Comparison of ENCODE assay signal across 20 cellular contexts in genomic region chr4:768076-768475, GRCh38. TPM values are rescaled to one million over a fixed set of nuclear protein-coding genes. Genes with fewer than 3 reads are reported as not detected.
DNase-seq lines count a peak whose midpoint lies in the region; ATAC-seq and TF ChIP-seq lines count a peak whose summit lies in the region.
"Had no signal": no experiment of that assay in that cellular context is flagged by ENCODE, and none has a peak within 500 bp of the region (broad histone marks: within the 10 kb centered on the region; RNA-seq: fewer than 3 reads in every experiment).

No MANE protein-coding gene starts in this region.

- H3K27me3 Mint-ChIP-seq in glutamatergic neuron (ENCODE audit: unreplicated experiment), result peaks cover 27% of the 10 kb centered on the region
- no peaks in the 10 kb centered on the region for H3K27me3 Mint-ChIP-seq in activated T-cell treated with anti-CD3 and anti-CD28 coated beads, Interleukin-2, amount 50 U/mL, for 72 hours (ENCODE audit: low read depth)
- H3K27me3 Mint-ChIP-seq: CD4-positive, CD25-positive, alpha-beta regulatory T cell had no signal

- no peaks in the 10 kb centered on the region for H3K9me3 ChIP-seq in cardiac muscle cell (ENCODE audit: low read depth)
- no peaks in the 10 kb centered on the region for H3K9me3 ChIP-seq in right atrium auricular region
- no peaks in the 10 kb centered on the region for H3K9me3 ChIP-seq in SK-N-MC (ENCODE audit: low read depth, low read length)
- peaks cover 8% of the 10 kb centered on the region for H3K9me3 ChIP-seq in WERI-Rb-1 (ENCODE audit: severe bottlenecking)

- DNase-seq in cardiac muscle cell (ENCODE audit: low read depth in 1 of 2, low spot score in 1 of 2) (no peak), right atrium auricular region (ENCODE audit: low spot score) (no peak), SK-N-MC (ENCODE audit: low read depth, low spot score) (no peak), glutamatergic neuron (no peak), WERI-Rb-1 (no peak), activated gamma-delta T cell (lab: John Stamatoyannopoulos, UW) (no peak), dorsolateral prefrontal cortex (no peak)
- DNase-seq in activated T-cell treated with anti-CD3 and anti-CD28 coated beads, Interleukin-2, amount 50 U/mL, for 72 hours, result no peak
- DNase-seq: BE2C; CD4-positive, CD25-positive, alpha-beta regulatory T cell; COR-L47; GDM1; GOT3; Karpas-422; NCI-H1417 treated with DMSO at 0.1 percent for 48 hours; NCI-H187 treated with DMSO at 0.1 percent for 48 hours; NCI-H226; NCI-H524 treated with DMSO at 0.1 percent for 48 hours; PC-9 had no signal

- peaks cover 24% of the 10 kb centered on the region for H3K4me1 Mint-ChIP-seq in glutamatergic neuron (ENCODE audit: low read depth, unreplicated experiment)
- peaks cover 7% of the 10 kb centered on the region for H3K4me1 Mint-ChIP-seq in activated T-cell treated with anti-CD3 and anti-CD28 coated beads, Interleukin-2, amount 50 U/mL, for 72 hours (ENCODE audit: low read depth)

- peaks cover 30% of the 10 kb centered on the region for H3K36me3 Mint-ChIP-seq in glutamatergic neuron (ENCODE audit: unreplicated experiment)
- H3K36me3 Mint-ChIP-seq in activated T-cell treated with anti-CD3 and anti-CD28 coated beads, Interleukin-2, amount 50 U/mL, for 72 hours (ENCODE audit: insufficient read depth in 2 of 2), result peaks cover 0 to 9% of the 10 kb centered on the region in 2 donors

- H3K9ac ChIP-seq in SK-N-MC (ENCODE audit: insufficient read length), result no peak overlapping the region

- TF ChIP-seq CTCF in cardiac muscle cell (IDR thresholded peaks at IDR 0.05; ENCODE audit: low read depth, low read length) (no peak), right atrium auricular region (IDR thresholded peaks at IDR 0.05) (no peak), glutamatergic neuron (IDR thresholded peaks at IDR 0.05; ENCODE audit: partially characterized antibody, unreplicated experiment) (no peak), WERI-Rb-1 (IDR thresholded peaks at IDR 0.05; ENCODE audit: low read depth, low read length) (no peak), dorsolateral prefrontal cortex (IDR thresholded peaks at IDR 0.05 in 54 of 56, conservative IDR thresholded peaks at IDR 0.05 in 2 of 56; ENCODE audit: low read depth in 1 of 56, partially characterized antibody in 56 of 56) (no peak)

- no peak overlapping the region for H3K4me3 ChIP-seq in cardiac muscle cell
- no peak overlapping the region for H3K4me3 ChIP-seq in right atrium auricular region
- H3K4me3 ChIP-seq in SK-N-MC, result no peak overlapping the region
- H3K4me3 ChIP-seq in WERI-Rb-1 (ENCODE audit: low read depth, low read length), result no peak overlapping the region
- H3K4me3 ChIP-seq in dorsolateral prefrontal cortex, result no peak overlapping the region
- H3K4me3 ChIP-seq: PC-9 had no signal

- no peak overlapping the region for H3K4me3 Mint-ChIP-seq in glutamatergic neuron (ENCODE audit: unreplicated experiment)
- H3K4me3 Mint-ChIP-seq in activated T-cell treated with anti-CD3 and anti-CD28 coated beads, Interleukin-2, amount 50 U/mL, for 72 hours, result no peak overlapping the region
- H3K4me3 Mint-ChIP-seq: CD4-positive, CD25-positive, alpha-beta regulatory T cell had no signal

- no peaks in the 10 kb centered on the region for H3K27me3 ChIP-seq in cardiac muscle cell
- no peaks in the 10 kb centered on the region for H3K27me3 ChIP-seq in right atrium auricular region
- no peaks in the 10 kb centered on the region for H3K27me3 ChIP-seq in WERI-Rb-1 (ENCODE audit: insufficient read depth, low read depth, severe bottlenecking)
- H3K27me3 ChIP-seq in dorsolateral prefrontal cortex, result no peaks in the 10 kb centered on the region
- H3K27me3 ChIP-seq: BE2C had no signal

- H3K27ac ChIP-seq in cardiac muscle cell (peak overlapping the region; percentile 64), right atrium auricular region (no peak overlapping the region), SK-N-MC (peak overlapping the region; percentile 77), WERI-Rb-1 (no peak overlapping the region), dorsolateral prefrontal cortex (peak overlapping the region in 11 of 59 donors; percentile 4 to 73 (median 59))
- H3K27ac ChIP-seq: PC-9 had no signal

- intact Hi-C loops in dorsolateral prefrontal cortex (cut with DNase I), result no loop called here

- H3K9me3 Mint-ChIP-seq in glutamatergic neuron (ENCODE audit: unreplicated experiment), result peaks cover 37% of the 10 kb centered on the region
- H3K9me3 Mint-ChIP-seq in activated T-cell treated with anti-CD3 and anti-CD28 coated beads, Interleukin-2, amount 50 U/mL, for 72 hours, result no peaks in the 10 kb centered on the region
- H3K9me3 Mint-ChIP-seq: CD4-positive, CD25-positive, alpha-beta regulatory T cell had no signal

- H3K4me1 ChIP-seq in cardiac muscle cell (ENCODE audit: low read depth), result no peaks in the 10 kb centered on the region
- H3K4me1 ChIP-seq in right atrium auricular region, result peaks cover 0 to 30% of the 10 kb centered on the region in 2 donors
- H3K4me1 ChIP-seq: BE2C had no signal

- ATAC-seq in activated T-cell treated with anti-CD3 and anti-CD28 coated beads, Interleukin-2, amount 50 U/mL, for 72 hours (replicated peaks in 1 of 2), result no peak

- H3K36me3 ChIP-seq in cardiac muscle cell, result peaks cover 10% of the 10 kb centered on the region
- peaks cover 72% of the 10 kb centered on the region for H3K36me3 ChIP-seq in right atrium auricular region
- H3K36me3 ChIP-seq in SK-N-MC (ENCODE audit: insufficient read depth, low read length), result peaks cover 72% of the 10 kb centered on the region
- H3K36me3 ChIP-seq in WERI-Rb-1, result peaks cover 90% of the 10 kb centered on the region

- H3K27ac Mint-ChIP-seq in glutamatergic neuron (ENCODE audit: unreplicated experiment), result peak overlapping the region; percentile 43
- no peak overlapping the region for H3K27ac Mint-ChIP-seq in activated T-cell treated with anti-CD3 and anti-CD28 coated beads, Interleukin-2, amount 50 U/mL, for 72 hours

RNA-seq across cellular contexts. Expression of gene CPLX1, which starts 57.9 kb away (rescaled TPM):
- total RNA-seq in cardiac muscle cell, result 0.92 and 1.8 TPM in 2 replicates
- 0.79 TPM in 1 of 2 replicates, not detected in the other for polyA plus RNA-seq in cardiac muscle cell
- total RNA-seq in right atrium auricular region, result 1 to 10 TPM in 1 of 2 donors, under 1 TPM in 1; 0.98 to 2.3 TPM
- 115 TPM for total RNA-seq in glutamatergic neuron (ENCODE audit: unreplicated experiment)
- total RNA-seq in activated T-cell treated with anti-CD3 and anti-CD28 coated beads, Interleukin-2, amount 50 U/mL, for 72 hours, result 1 to 10 TPM; 1.3 to 1.9 TPM
- 100 to 1,000 TPM in 117 of 120 experiments, 10 to 100 TPM in 3; 50.4 to 376 (median 222) TPM for total RNA-seq in dorsolateral prefrontal cortex
- total RNA-seq: Daoy had no signal

Comparison
In these comparisons a context has a peak if more than half of its experiments do, and no peak if none do; other contexts are left out.
1. H3K27ac ChIP-seq: peak in cardiac muscle cell (single experiment) and SK-N-MC (single experiment); none in right atrium auricular region (0 of 2) and WERI-Rb-1 (single experiment).
2. RNA of gene CPLX1, which starts 57.9 kb away (total RNA-seq): 50.4 to 376 TPM in dorsolateral prefrontal cortex and 115 TPM in glutamatergic neuron (single experiment); 0.98 to 2.3 TPM in right atrium auricular region, 1.3 to 1.9 TPM in activated T-cell treated with anti-CD3 and anti-CD28 coated beads, Interleukin-2, amount 50 U/mL, for 72 hours and 0.92 to 1.8 TPM in cardiac muscle cell; every median in the first group is over 10 times any median in the second.